31 cellular contexts compared by ENCODE assay signal in genomic region chr18:45854036-45854586, GRCh38. TPM values are rescaled to one million over a fixed set of nuclear protein-coding genes. Genes with fewer than 3 reads are reported as not detected.
"Had no signal": no experiment of that assay in that cellular context is flagged by ENCODE, and none has a peak within 500 bp of the region (broad histone marks: within the 10 kb centered on the region; RNA-seq: fewer than 3 reads in every experiment).

No MANE protein-coding gene starts in this region.

- H3K36me3 ChIP-seq: ovary, prostate gland, uterus had no signal

- H3K4me1 ChIP-seq: prostate gland, uterus had no signal

- H3K79me2 ChIP-seq: hepatocyte had no signal

- H3K4me2 ChIP-seq: hepatocyte had no signal

- H3K27me3 ChIP-seq: brain microvascular endothelial cell, gastroesophageal sphincter, hepatocyte, neutrophil, ovary, uterus had no signal

- H3K27ac ChIP-seq: brain microvascular endothelial cell, coronary artery, gastroesophageal sphincter, hepatocyte, left ventricle myocardium inferior, neutrophil, ovary, prostate gland, skin epidermis, uterus, VCaP had no signal

- DNase-seq: activated CD4-positive, alpha-beta T cell treated with anti-CD3 and anti-CD28 coated beads, Interleukin-2, amount 10 ng/mL, durations not matched to agents 7 days and 5 days; activated CD4-positive, CD25-positive, alpha-beta regulatory T cell treated with anti-CD3 and anti-CD28 coated beads, Interleukin-2, amount 50 U/mL, for 72 hours; activated CD8-positive, alpha-beta T cell treated with anti-CD3 and anti-CD28 coated beads for 36 hours; activated effector memory CD4-positive, alpha-beta T cell treated with Interleukin-2 at 50 U/mL for 16 hours; activated naive CD4-positive, alpha-beta T cell treated with Interleukin-2 at 50 U/mL for 16 hours; activated naive CD8-positive, alpha-beta T cell treated with anti-CD3 and anti-CD28 coated beads, Interleukin-2, amount 10 ng/mL, durations not matched to agents 7 days and 5 days; activated T-cell treated with anti-CD3 and anti-CD28 coated beads, Interleukin-2, amount 50 U/mL, for 72 hours; brain microvascular endothelial cell; islet precursor cell; left ventricle myocardium inferior; mucosa of descending colon; nephron progenitor cell; ovary; retina; stimulated activated CD4-positive, alpha-beta T cell treated with anti-CD3 and anti-CD28 coated beads, Interleukin-12 subunit alpha, Interleukin-12 subunit beta, amount 100 ng/mL, for 4 hours; stimulated activated CD4-positive, alpha-beta T cell treated with anti-CD3 and anti-CD28 coated beads, Interleukin-4, amount 100 ng/mL, for 24 hours; stimulated activated naive CD8-positive, alpha-beta T cell treated with anti-CD3 and anti-CD28 coated beads, Interleukin-15, amount 100 ng/mL, for 72 hours; substantia nigra; T-helper 9 cell; uterus had no signal

- H3K4me3 ChIP-seq: coronary artery, gastroesophageal sphincter, hepatocyte, left ventricle myocardium inferior, lung, mucosa of descending colon, ovary, prostate gland, skin epidermis, uterus had no signal

- ATAC-seq: activated CD8-positive, alpha-beta T cell treated with anti-CD3 and anti-CD28 coated beads for 36 hours; activated T-cell treated with anti-CD3 and anti-CD28 coated beads, Interleukin-2, amount 50 U/mL, for 72 hours; gastroesophageal sphincter; mucosa of descending colon; sciatic nerve; stimulated activated memory B cell treated with anti-CD40 and anti-IgM and Interleukin-4, amounts not matched to agents 10 μg/mL and 1 μg/mL and 100 μg/mL, for 72 hours; stimulated activated naive CD8-positive, alpha-beta T cell treated with anti-CD3 and anti-CD28 coated beads, Interleukin-15, amount 100 ng/mL, for 72 hours had no signal

RNA-seq across cellular contexts. Expression of gene SIGLEC15, which starts 28.6 kb away (rescaled TPM):
- polyA plus RNA-seq: endothelial cell of umbilical vein had no signal
